In genomic region chr22:34105461-34106062, GRCh38 we compare ENCODE assay signal across 8 cellular contexts.
A peak's percentile ranks its signal among the peaks of the same experiment; 100 is the strongest.
DNase-seq lines count a peak whose midpoint lies in the region; ATAC-seq lines count a peak whose summit lies in the region.

No MANE protein-coding gene starts in this region.

- H3K4me1 Mint-ChIP-seq in naive B cell, result peaks cover 0 to 7% (median 4%) of the 10 kb centered on the region in 3 donors
- no peaks in the 10 kb centered on the region for H3K4me1 Mint-ChIP-seq in naive thymus-derived CD4-positive, alpha-beta T cell

- H3K36me3 Mint-ChIP-seq in naive B cell, result no peaks in the 10 kb centered on the region
- no peaks in the 10 kb centered on the region for H3K36me3 Mint-ChIP-seq in naive thymus-derived CD4-positive, alpha-beta T cell

- peaks cover 16 to 37% (median 23%) of the 10 kb centered on the region in 3 donors for H3K27me3 Mint-ChIP-seq in naive B cell
- peaks cover 0 to 19% (median 15%) of the 10 kb centered on the region in 5 donors for H3K27me3 Mint-ChIP-seq in naive thymus-derived CD4-positive, alpha-beta T cell

- no peaks in the 10 kb centered on the region for H3K4me1 ChIP-seq in naive thymus-derived CD4-positive, alpha-beta T cell (ENCODE audit: control insufficient read depth in 2 of 2, insufficient read depth in 2 of 2, low read length in 2 of 2)

- DNase-seq in activated CD8-positive, alpha-beta memory T cell treated with anti-CD3 and anti-CD28 coated beads, Interleukin-2, amount 50 U/mL, for 48 hours, result peak; percentile 54
- DNase-seq in activated CD8-positive, alpha-beta memory T cell treated with anti-CD3 and anti-CD28 coated beads, Interleukin-2, amount 50 U/mL, for 4 hours, result no peak
- DNase-seq in NCI-H526 (lab: John Stamatoyannopoulos, UW) (peak; percentile 74 to 78), cerebellar cortex (ENCODE audit: low spot score) (peak; percentile 43), naive B cell (peak; percentile 6), epidermal melanocyte (ENCODE audit: insufficient read length, low spot score) (no peak)
- DNase-seq in naive thymus-derived CD4-positive, alpha-beta T cell, result no peak

- H3K27ac ChIP-seq in naive thymus-derived CD4-positive, alpha-beta T cell (ENCODE audit: low read depth, low read length), result no peak overlapping the region

- H3K27me3 ChIP-seq in naive thymus-derived CD4-positive, alpha-beta T cell (ENCODE audit: control insufficient read depth in 2 of 2, insufficient read depth in 2 of 2, low read length in 2 of 2), result no peaks in the 10 kb centered on the region

- no peaks in the 10 kb centered on the region for H3K36me3 ChIP-seq in naive thymus-derived CD4-positive, alpha-beta T cell (ENCODE audit: control insufficient read depth in 2 of 3, insufficient read depth in 3 of 3, low read length in 3 of 3)

- no peak overlapping the region for H3K4me3 ChIP-seq in naive thymus-derived CD4-positive, alpha-beta T cell (ENCODE audit: low read length)

- H3K27ac Mint-ChIP-seq in naive B cell, result peak overlapping the region in 1 of 6 donors; percentile 44
- no peak overlapping the region for H3K27ac Mint-ChIP-seq in naive thymus-derived CD4-positive, alpha-beta T cell

- intact Hi-C loops in naive thymus-derived CD4-positive, alpha-beta T cell (cut with micrococcal nuclease), result no loop called here

- POLR2A ChIA-PET in naive thymus-derived CD4-positive, alpha-beta T cell (lab: Charles Lee), result no interaction called here

- no peak for ATAC-seq in naive B cell (ENCODE audit: low read depth in 2 of 2)
- no peak for ATAC-seq in HG03460 (IDR thresholded peaks at IDR 0.05; ENCODE audit: unreplicated experiment)
- no peak for ATAC-seq in naive thymus-derived CD4-positive, alpha-beta T cell

- H3K9me3 Mint-ChIP-seq in naive B cell, result peaks cover 0 to 6% (median 0%) of the 10 kb centered on the region in 7 donors
- H3K9me3 Mint-ChIP-seq in naive thymus-derived CD4-positive, alpha-beta T cell, result peaks cover 0 to 7% (median 3%) of the 10 kb centered on the region in 11 donors

- no peaks in the 10 kb centered on the region for H3K9me3 ChIP-seq in naive thymus-derived CD4-positive, alpha-beta T cell (ENCODE audit: control insufficient read depth in 2 of 3, low read length in 3 of 3)

- no peak overlapping the region for H3K4me3 Mint-ChIP-seq in naive B cell
- H3K4me3 Mint-ChIP-seq in naive thymus-derived CD4-positive, alpha-beta T cell, result no peak overlapping the region

- CTCF ChIA-PET in naive thymus-derived CD4-positive, alpha-beta T cell (lab: Charles Lee), result no interaction called here

Comparison
In these comparisons a context has a peak if more than half of its experiments do, and no peak if none do; other contexts are left out.
1. DNase-seq: peak in activated CD8-positive, alpha-beta memory T cell treated with anti-CD3 and anti-CD28 coated beads, Interleukin-2, amount 50 U/mL, for 48 hours (single experiment), NCI-H526 (2 of 2), cerebellar cortex (single experiment) and naive B cell (single experiment); none in activated CD8-positive, alpha-beta memory T cell treated with anti-CD3 and anti-CD28 coated beads, Interleukin-2, amount 50 U/mL, for 4 hours (single experiment), naive thymus-derived CD4-positive, alpha-beta T cell (0 of 9) and epidermal melanocyte (single experiment).